In genomic region chr14:63855272-63855671, GRCh38 we compare ENCODE assay signal across 13 cellular contexts. TPM values are rescaled to one million over a fixed set of nuclear protein-coding genes. Genes with fewer than 3 reads are reported as not detected.
DNase-seq lines count a peak whose midpoint lies in the region; ATAC-seq, FAIRE-seq and TF ChIP-seq lines count a peak whose summit lies in the region.
"Had no signal": no experiment of that assay in that cellular context is flagged by ENCODE, and none has a peak within 500 bp of the region (broad histone marks: within the 10 kb centered on the region; RNA-seq: fewer than 3 reads in every experiment).

No MANE protein-coding gene starts in this region.

- H3K36me3 ChIP-seq in DOHH2 (ENCODE audit: control insufficient read depth, low read length) (peaks cover 38% of the 10 kb centered on the region), GM12878 (ENCODE audit: control insufficient read depth in 2 of 2, insufficient read depth in 2 of 2, low read length in 1 of 2) (no peaks in the 10 kb centered on the region), osteoblast (ENCODE audit: insufficient read depth, low read length) (no peaks in the 10 kb centered on the region)

- no peak for TF ChIP-seq CTCF in CD4-positive, alpha-beta T cell (IDR thresholded peaks at IDR 0.05)
- TF ChIP-seq CTCF in DOHH2 (IDR thresholded peaks at IDR 0.05; ENCODE audit: low read depth, low read length, poor library complexity, severe bottlenecking) (no peak), GM12878 (IDR thresholded peaks at IDR 0.05 in 2 of 3, conservative IDR thresholded peaks at IDR 0.05 in 1 of 3; ENCODE audit: control insufficient read depth in 2 of 3, extremely low read depth in 1 of 3, insufficient read depth in 1 of 3, low read depth in 3 of 3, low read length in 3 of 3) (no peak), osteoblast (IDR thresholded peaks at IDR 0.05; ENCODE audit: extremely low read depth, low read depth, low read length) (no peak)

- in situ Hi-C loops in GM12878 (cut with MboI), result no loop called here

- no peaks in the 10 kb centered on the region for H3K27me3 ChIP-seq in CD4-positive, alpha-beta T cell (ENCODE audit: control insufficient read depth, insufficient read depth, low read length)
- no peaks in the 10 kb centered on the region for H3K27me3 ChIP-seq in DOHH2 (ENCODE audit: control insufficient read depth, low read length)
- H3K27me3 ChIP-seq in GM12878 (replicated peaks in 1 of 2; ENCODE audit: control insufficient read depth in 2 of 2, insufficient read depth in 2 of 2, low read length in 1 of 2), result no peaks in the 10 kb centered on the region
- peaks cover 4% of the 10 kb centered on the region for H3K27me3 ChIP-seq in osteoblast (ENCODE audit: insufficient read depth, low read length)
- H3K27me3 ChIP-seq: SJSA1 had no signal

- no peak overlapping the region for H3K27ac ChIP-seq in CD4-positive, alpha-beta T cell (ENCODE audit: low read depth, low read length)
- peak overlapping the region; percentile 99 for H3K27ac ChIP-seq in DOHH2 (ENCODE audit: low read depth, low read length)
- no peak overlapping the region for H3K27ac ChIP-seq in GM12878 (ENCODE audit: control insufficient read depth, insufficient read depth)
- H3K27ac ChIP-seq in osteoblast (ENCODE audit: low read depth, low read length), result no peak overlapping the region
- H3K27ac ChIP-seq: SJSA1 had no signal

- DNase-seq in CD4-positive, alpha-beta T cell, result no peak
- DNase-seq in GM12878 (ENCODE audit: low read depth, low spot score) (no peak), memory B cell (ENCODE audit: low spot score in 2 of 2) (no peak), osteoblast (ENCODE audit: insufficient read length, low spot score, missing footprints) (no peak), DMS153 (lab: John Stamatoyannopoulos, UW) (no peak), HT-29 (ENCODE audit: low spot score) (no peak), anterior cingulate cortex (lab: John Stamatoyannopoulos, UW) (no peak)
- DNase-seq: activated CD4-positive, alpha-beta T cell treated with anti-CD3 and anti-CD28 coated beads for 1 hour; MM.1S; NCI-H446 had no signal

- no peak for TF ChIP-seq POLR2A in GM12878 (IDR thresholded peaks at IDR 0.05; ENCODE audit: low read depth, low read length)

- peaks cover 11% of the 10 kb centered on the region for H3K36me3 Mint-ChIP-seq in CD4-positive, alpha-beta T cell (ENCODE audit: low read depth)
- H3K36me3 Mint-ChIP-seq in memory B cell, result no peaks in the 10 kb centered on the region

- H3K27ac Mint-ChIP-seq in CD4-positive, alpha-beta T cell, result peak overlapping the region; percentile 60
- H3K27ac Mint-ChIP-seq in memory B cell, result no peak overlapping the region

- H3K4me3 ChIP-seq in DOHH2 (ENCODE audit: low read length) (peak overlapping the region; percentile 98), GM12878 (peak overlapping the region; percentile 53), osteoblast (ENCODE audit: insufficient read depth, low read length) (no peak overlapping the region)
- H3K4me3 ChIP-seq: SJSA1 had no signal

- peaks cover 19% of the 10 kb centered on the region for H3F3A ChIP-seq in DOHH2 (ENCODE audit: control insufficient read depth, insufficient read depth)

- H3K4me1 Mint-ChIP-seq in CD4-positive, alpha-beta T cell (ENCODE audit: low read depth), result peaks cover 54% of the 10 kb centered on the region
- peaks cover 9% of the 10 kb centered on the region for H3K4me1 Mint-ChIP-seq in memory B cell

- H4K20me1 ChIP-seq in DOHH2 (ENCODE audit: control insufficient read depth, insufficient read depth, low read depth, low read length) (peaks cover 10% of the 10 kb centered on the region; the same call in 1 of the 2 replicates), GM12878 (ENCODE audit: control insufficient read depth, insufficient read depth) (no peaks in the 10 kb centered on the region), osteoblast (ENCODE audit: insufficient read depth, low read length) (no peaks in the 10 kb centered on the region)

- peak; percentile 59 for FAIRE-seq in GM12878 (lab: Jason Lieb, UNC)
- FAIRE-seq: astrocyte had no signal

- ATAC-seq in CD4-positive, alpha-beta T cell (ENCODE audit: poor library complexity), result no peak
- ATAC-seq in GM12878 (no peak), memory B cell (ENCODE audit: low read depth) (no peak)

- BruUV-seq in GM12878 (replicated peaks; lab: Mats Ljungman, UMichigan), result no TSS peak

- H3K4me3 Mint-ChIP-seq in CD4-positive, alpha-beta T cell, result peak overlapping the region; percentile 84
- H3K4me3 Mint-ChIP-seq in memory B cell, result peak overlapping the region; percentile 6

- H3K9me3 Mint-ChIP-seq in CD4-positive, alpha-beta T cell, result no peaks in the 10 kb centered on the region
- no peaks in the 10 kb centered on the region for H3K9me3 Mint-ChIP-seq in memory B cell

- peak overlapping the region; percentile 25; the same call in 1 of the 2 replicates for H3K9ac ChIP-seq in GM12878 (ENCODE audit: control insufficient read depth, insufficient read depth, low read length)

- peak overlapping the region; percentile 95 for H3K4me2 ChIP-seq in DOHH2 (ENCODE audit: low read length)
- peak overlapping the region; percentile 76 for H3K4me2 ChIP-seq in GM12878 (ENCODE audit: control insufficient read depth, insufficient read depth)
- H3K4me2 ChIP-seq in osteoblast (ENCODE audit: insufficient read depth, low read length), result no peak overlapping the region

- H3K9me2 ChIP-seq in DOHH2 (replicated peaks; ENCODE audit: control insufficient read depth, low read length), result no peaks in the 10 kb centered on the region

- H3K27me3 Mint-ChIP-seq in CD4-positive, alpha-beta T cell, result no peaks in the 10 kb centered on the region
- peaks cover 1% of the 10 kb centered on the region for H3K27me3 Mint-ChIP-seq in memory B cell

- POLR2A ChIA-PET in CD4-positive, alpha-beta T cell (lab: Charles Lee), result interaction anchor here (1.1 to 6.4 kb wide), 2 partner anchors 11 to 205 kb away, joined by 3 to 136 read pairs; no protein-coding TSS in a partner anchor
- POLR2A ChIA-PET in GM12878 (lab: Charles Lee), result interaction anchor here (1.4 to 2.1 kb wide), 2 partner anchors 9 to 62 kb away, joined by 4 to 10 read pairs; no protein-coding TSS in a partner anchor

- H3K79me2 ChIP-seq in DOHH2 (ENCODE audit: control insufficient read depth, low read length) (peaks cover 81% of the 10 kb centered on the region), GM12878 (ENCODE audit: control insufficient read depth, insufficient read depth, low read length) (peaks cover 64% of the 10 kb centered on the region), osteoblast (ENCODE audit: insufficient read depth, low read length) (no peaks in the 10 kb centered on the region)

- CTCF ChIA-PET in CD4-positive, alpha-beta T cell (lab: Charles Lee), result no interaction called here
- CTCF ChIA-PET in GM12878 (lab: Yijun Ruan, JAX), result interaction anchor here (1.0 to 2.7 kb wide), 5 partner anchors 9 to 126 kb away, joined by 3 to 14 read pairs (median 4); no protein-coding TSS in a partner anchor

- WGBS in GM12878 (ENCODE audit: insufficient coverage, insufficient replicate concordance, low lambda C conversion rate, missing lambda C conversion rate), result 75% methylated on average over 4 of the region's 4 CpGs

- H3K4me1 ChIP-seq in DOHH2 (ENCODE audit: control insufficient read depth, low read length), result peaks cover 57% of the 10 kb centered on the region
- H3K4me1 ChIP-seq in GM12878 (ENCODE audit: control insufficient read depth, insufficient read depth, low read length), result peaks cover 6% of the 10 kb centered on the region; the same call in 1 of the 2 replicates
- H3K4me1 ChIP-seq in osteoblast (ENCODE audit: insufficient read depth, low read length), result peaks cover 11% of the 10 kb centered on the region

- intact Hi-C loops in CD4-positive, alpha-beta T cell (cut with DNase I, micrococcal nuclease), result loop anchor here (2.0 to 10.0 kb wide), 2 partner anchors 84 to 210 kb away; partner anchors contain the start of gene WDR89 (in 1 of the 2)
- intact Hi-C loops in GM12878 (cut with micrococcal nuclease; ENCODE audit: unreplicated experiment), result loop anchor here (2.0 kb wide), 1 partner anchor 14 kb away; no protein-coding TSS in a partner anchor

- H3K9me3 ChIP-seq in CD4-positive, alpha-beta T cell (ENCODE audit: control insufficient read depth, low read length), result no peaks in the 10 kb centered on the region
- no peaks in the 10 kb centered on the region for H3K9me3 ChIP-seq in DOHH2 (ENCODE audit: control insufficient read depth, insufficient read depth, low read length)
- no peaks in the 10 kb centered on the region for H3K9me3 ChIP-seq in GM12878 (replicated peaks; ENCODE audit: control insufficient read depth, insufficient read depth, low read length)
- H3K9me3 ChIP-seq in osteoblast (ENCODE audit: low read depth, low read length), result no peaks in the 10 kb centered on the region
- H3K9me3 ChIP-seq: SJSA1 had no signal

- no peak overlapping the region for H2AFZ ChIP-seq in GM12878 (ENCODE audit: control insufficient read depth, low read depth, low read length)
- H2AFZ ChIP-seq in osteoblast (ENCODE audit: low read length), result no peak overlapping the region

- SMC1A ChIA-PET in GM12878 (lab: Charles Lee; ENCODE audit: uncharacterized antibody, unreplicated experiment), result interaction anchor here (0.7 to 6.4 kb wide), 8 partner anchors 8 to 439 kb away, joined by 3 to 39 read pairs (median 8); partner anchors contain the start of gene ESR2

- TF ChIP-seq RAD21 in GM12878 (IDR thresholded peaks at IDR 0.05; ENCODE audit: insufficient read depth, low read depth, low read length), result no peak

- no peak for TF ChIP-seq EP300 in GM12878 (IDR thresholded peaks at IDR 0.05; ENCODE audit: borderline replicate concordance in 1 of 2, control insufficient read depth in 1 of 2, low read depth in 2 of 2, low read length in 2 of 2)

- RAD21 ChIA-PET in GM12878 (lab: Charles Lee; ENCODE audit: unreplicated experiment), result interaction anchor here (1.0 to 1.5 kb wide), 5 partner anchors 11 to 126 kb away, joined by 3 to 5 read pairs (median 3); no protein-coding TSS in a partner anchor

RNA-seq across cellular contexts. Expression of gene SYNE2, which starts 2.5 kb away (rescaled TPM):
- 10 to 100 TPM; 87.4 to 92.6 TPM for total RNA-seq in CD4-positive, alpha-beta T cell
- total RNA-seq in GM12878 (2013; cell fraction: nucleolus; rRNA removed), result 131 and 154 TPM in 2 replicates
- total RNA-seq in GM12878 (2014; rRNA removed), result 45.6 and 45.7 TPM in 2 replicates
- 49.9 and 55.3 TPM in 2 replicates for total RNA-seq in GM12878 (2014; rRNA removed; fragmentation: Illumina TruSeq; extraction: Trizol)
- total RNA-seq in GM12878 (2021), result 47.8 and 52.7 TPM in 2 replicates
- 33.3 TPM for polyA plus RNA-seq in GM12878 (2011; ENCODE audit: low read depth)
- polyA plus RNA-seq in GM12878 (2011; rRNA removed), result 10.8 and 12.7 TPM in 2 replicates
- 14.3 and 19.4 TPM in 2 replicates for polyA plus RNA-seq in GM12878 (2011; cell fraction: cytosol; rRNA removed)
- polyA plus RNA-seq in GM12878 (2011; cell fraction: nucleus; rRNA removed), result 58.4 and 96.8 TPM in 2 replicates
- 48.3 and 54.5 TPM in 2 replicates for polyA plus RNA-seq in GM12878 (2012)
- polyA plus RNA-seq in GM12878 (2014; fragmentation: Illumina TruSeq; extraction: Trizol), result 35.3 and 37.0 TPM in 2 replicates
- polyA plus RNA-seq in GM12878 (2014; fragmentation: Nextera tagmentation; extraction: Ambion mirVana), result 1 to 10 TPM; 2.1 to 4.6 TPM
- polyA plus RNA-seq in GM12878 (2014; rRNA removed), result 29.0 and 35.1 TPM in 2 replicates
- 10 to 100 TPM; 39.2 to 40.3 TPM for polyA plus RNA-seq in GM12878 (2016; fragmentation: Nextera tagmentation; extraction: Ambion mirVana)
- 74.2 and 79.7 TPM in 2 replicates for polyA minus RNA-seq in GM12878 (2011; rRNA and poly(A)+ RNA removed)
- 13.0 and 14.6 TPM in 2 replicates for polyA minus RNA-seq in GM12878 (2011; cell fraction: cytosol; rRNA and poly(A)+ RNA removed)
- polyA minus RNA-seq in GM12878 (2011; cell fraction: nucleus; rRNA and poly(A)+ RNA removed), result 85.0 and 172 TPM in 2 replicates
- 8.0 and 10.1 TPM in 2 replicates for total RNA-seq in osteoblast
- total RNA-seq in HT-29 (2014; rRNA removed; shearing (Covaris generic)), result 54.2 and 96.2 TPM in 2 replicates
